ENCODE assay signal across 8 cellular contexts in the genomic region with DNA sequence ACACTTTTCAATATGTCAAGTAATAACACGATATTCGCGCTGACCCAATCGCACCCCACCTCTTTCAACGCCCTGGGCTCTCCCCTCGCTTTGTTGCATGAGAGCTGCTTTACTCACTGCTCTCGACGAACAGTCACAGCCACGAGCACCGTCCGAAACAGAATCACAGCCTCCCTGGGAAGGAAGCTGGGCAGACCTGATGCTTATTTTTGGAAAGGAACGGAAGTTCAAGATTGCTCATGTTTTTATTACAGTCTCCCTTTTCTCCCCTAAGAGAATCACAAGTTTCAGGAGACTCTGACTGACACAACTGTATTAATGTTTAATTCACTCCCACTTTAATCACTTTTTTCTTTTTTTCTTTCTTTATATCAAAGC.
DNase-seq lines count a peak whose midpoint lies in the region; ATAC-seq and TF ChIP-seq lines count a peak whose summit lies in the region.

No MANE protein-coding gene starts in this region.

- DNase-seq in SK-N-SH (no peak), hepatic stellate cell (ENCODE audit: low spot score) (peak; percentile 85), upper lobe of right lung (no peak), NCI-H1930 (lab: John Stamatoyannopoulos, UW) (no peak), SKM-1 treated with dmso at 0.1 percent for 144 hours (lab: John Stamatoyannopoulos, UW; ENCODE audit: unreplicated experiment) (no peak)
- DNase-seq in activated CD4-positive, alpha-beta T cell treated with anti-CD3 and anti-CD28 coated beads, Interleukin-2, amount 10 ng/mL, durations not matched to agents 7 days and 5 days: no peak

- peaks cover 3 to 10% of the 10 kb centered on the region in 2 experiments; a peak in 2 of 4 replicates for H3K4me1 ChIP-seq in SK-N-SH (ENCODE audit: control insufficient read depth in 1 of 2, insufficient read depth in 2 of 2, low read depth in 1 of 2, low read length in 1 of 2)
- H3K4me1 ChIP-seq in upper lobe of right lung: peaks cover 31% of the 10 kb centered on the region

- 87% methylated on average over 12 of the region's 12 CpGs for WGBS in SK-N-SH (ENCODE audit: low lambda C conversion rate)

- peaks cover 98% of the 10 kb centered on the region for H4K20me1 ChIP-seq in SK-N-SH (ENCODE audit: insufficient read depth)

- H3K79me2 ChIP-seq in SK-N-SH (ENCODE audit: insufficient read depth): peaks cover 94% of the 10 kb centered on the region

- H3K27ac Mint-ChIP-seq in activated CD4-positive, alpha-beta T cell treated with anti-CD3 and anti-CD28 coated beads, Interleukin-2, amount 10 ng/mL, durations not matched to agents 7 days and 5 days: peak overlapping the region; percentile 54

- no peaks in the 10 kb centered on the region for H3K27me3 ChIP-seq in SK-N-SH (ENCODE audit: insufficient read depth)
- H3K27me3 ChIP-seq in upper lobe of right lung: no peaks in the 10 kb centered on the region

- TF ChIP-seq CTCF in SK-N-SH (IDR thresholded peaks at IDR 0.05): no peak
- no peak for TF ChIP-seq CTCF in upper lobe of right lung (IDR thresholded peaks at IDR 0.05)

- H3K9me2 ChIP-seq in SK-N-SH: no peaks in the 10 kb centered on the region

- no peak overlapping the region for H3K9ac ChIP-seq in SK-N-SH

- TF ChIP-seq RAD21 in SK-N-SH (IDR thresholded peaks at IDR 0.05; ENCODE audit: low read length): no peak

- H3K4me2 ChIP-seq in SK-N-SH: 0 out of 2 replicates have a peak overlapping the region, but pooled peaks have one; percentile 8

- no peak overlapping the region for H2AFZ ChIP-seq in SK-N-SH (ENCODE audit: low read depth)

- H3K27ac ChIP-seq in SK-N-SH (ENCODE audit: low read depth in 2 of 2, low read length in 1 of 2): peak overlapping the region in 1 of 2 experiments; percentile 46; a peak in 2 of 4 replicates
- no peak overlapping the region for H3K27ac ChIP-seq in upper lobe of right lung

- no peaks in the 10 kb centered on the region for H3K27me3 Mint-ChIP-seq in activated CD4-positive, alpha-beta T cell treated with anti-CD3 and anti-CD28 coated beads, Interleukin-2, amount 10 ng/mL, durations not matched to agents 7 days and 5 days

- ATAC-seq in SK-N-SH treated with all-trans-retinoic acid at 6 μM for 48 hours (no peak), HG02981 (IDR thresholded peaks at IDR 0.05; ENCODE audit: unreplicated experiment) (peak; percentile 49), upper lobe of right lung (peak; percentile 62)

- peaks cover 14% of the 10 kb centered on the region for H3F3A ChIP-seq in SK-N-SH (replicated peaks; ENCODE audit: insufficient read depth)

- H3K36me3 ChIP-seq in SK-N-SH (replicated peaks in 1 of 2; ENCODE audit: control insufficient read depth in 1 of 2, insufficient read depth in 2 of 2, low read length in 1 of 2): peaks cover 0 to 10% of the 10 kb centered on the region in 2 experiments
- peaks cover 3% of the 10 kb centered on the region for H3K36me3 ChIP-seq in upper lobe of right lung

- H3K4me1 Mint-ChIP-seq in activated CD4-positive, alpha-beta T cell treated with anti-CD3 and anti-CD28 coated beads, Interleukin-2, amount 10 ng/mL, durations not matched to agents 7 days and 5 days: peaks cover 77% of the 10 kb centered on the region

- no peak overlapping the region for H3K4me3 ChIP-seq in SK-N-SH (ENCODE audit: low read depth in 2 of 2, low read length in 1 of 2)
- H3K4me3 ChIP-seq in upper lobe of right lung: no peak overlapping the region

- POLR2A ChIA-PET in SK-N-SH (lab: Yijun Ruan, JAX): no interaction called here
- POLR2A ChIA-PET in activated CD4-positive, alpha-beta T cell treated with anti-CD3 and anti-CD28 coated beads, Interleukin-2, amount 10 ng/mL, durations not matched to agents 7 days and 5 days (lab: Charles Lee): no interaction called here

- TF ChIP-seq EP300 in SK-N-SH (IDR thresholded peaks at IDR 0.05; ENCODE audit: borderline replicate concordance in 1 of 2, low read depth in 1 of 2, low read length in 1 of 2): no peak

- peaks cover 32% of the 10 kb centered on the region for H3K36me3 Mint-ChIP-seq in activated CD4-positive, alpha-beta T cell treated with anti-CD3 and anti-CD28 coated beads, Interleukin-2, amount 10 ng/mL, durations not matched to agents 7 days and 5 days (ENCODE audit: low read depth)

- intact Hi-C loops in upper lobe of right lung (cut with DNase I): no loop called here

- CTCF ChIA-PET in SK-N-SH (lab: Yijun Ruan, JAX): interaction anchor here (1.5 kb wide), 1 partner anchor 12 kb away, joined by 3 read pairs; no protein-coding TSS in a partner anchor
- CTCF ChIA-PET in activated CD4-positive, alpha-beta T cell treated with anti-CD3 and anti-CD28 coated beads, Interleukin-2, amount 10 ng/mL, durations not matched to agents 7 days and 5 days (lab: Charles Lee): interaction anchor here (0.8 to 1.4 kb wide), 6 partner anchors 9 to 113 kb away, joined by 3 to 7 read pairs (median 3); no protein-coding TSS in a partner anchor

- H3K9me3 Mint-ChIP-seq in activated CD4-positive, alpha-beta T cell treated with anti-CD3 and anti-CD28 coated beads, Interleukin-2, amount 10 ng/mL, durations not matched to agents 7 days and 5 days: no peaks in the 10 kb centered on the region

- H3K9me3 ChIP-seq in SK-N-SH: no peaks in the 10 kb centered on the region
- H3K9me3 ChIP-seq in upper lobe of right lung: no peaks in the 10 kb centered on the region

- peak overlapping the region; percentile 11 for H3K4me3 Mint-ChIP-seq in activated CD4-positive, alpha-beta T cell treated with anti-CD3 and anti-CD28 coated beads, Interleukin-2, amount 10 ng/mL, durations not matched to agents 7 days and 5 days

TF ChIP-seq in SK-N-SH, 30 proteins besides CTCF, POLR2A, EP300 and RAD21:
- TF ChIP-seq JUND (IDR thresholded peaks at IDR 0.05): no peak
- TF ChIP-seq, protein P1, sequence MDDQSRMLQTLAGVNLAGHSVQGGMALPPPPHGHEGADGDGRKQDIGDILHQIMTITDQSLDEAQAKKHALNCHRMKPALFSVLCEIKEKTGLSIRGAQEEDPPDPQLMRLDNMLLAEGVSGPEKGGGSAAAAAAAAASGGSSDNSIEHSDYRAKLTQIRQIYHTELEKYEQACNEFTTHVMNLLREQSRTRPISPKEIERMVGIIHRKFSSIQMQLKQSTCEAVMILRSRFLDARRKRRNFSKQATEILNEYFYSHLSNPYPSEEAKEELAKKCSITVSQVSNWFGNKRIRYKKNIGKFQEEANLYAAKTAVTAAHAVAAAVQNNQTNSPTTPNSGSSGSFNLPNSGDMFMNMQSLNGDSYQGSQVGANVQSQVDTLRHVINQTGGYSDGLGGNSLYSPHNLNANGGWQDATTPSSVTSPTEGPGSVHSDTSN (IDR thresholded peaks at IDR 0.05): no peak
- no peak for TF ChIP-seq MXI1 (IDR thresholded peaks at IDR 0.05; ENCODE audit: low read depth, low read length)
- no peak for TF ChIP-seq SIN3A (IDR thresholded peaks at IDR 0.05; ENCODE audit: borderline replicate concordance, low read depth, low read length)
- TF ChIP-seq POLR2AphosphoS5 (IDR thresholded peaks at IDR 0.05; ENCODE audit: low read depth, low read length): no peak

TF ChIP-seq in SK-N-SH treated with all-trans-retinoic acid at 6 μM for 48 hours, 23 proteins besides CTCF, POLR2A, EP300 and RAD21 (continues in another document):
- no peak for TF ChIP-seq ZNF8 (CRISPR knock-in tag; IDR thresholded peaks at IDR 0.05)
- TF ChIP-seq ARNTL (CRISPR knock-in tag; IDR thresholded peaks at IDR 0.05; ENCODE audit: borderline replicate concordance, low read depth): no peak
- TF ChIP-seq, protein P2, sequence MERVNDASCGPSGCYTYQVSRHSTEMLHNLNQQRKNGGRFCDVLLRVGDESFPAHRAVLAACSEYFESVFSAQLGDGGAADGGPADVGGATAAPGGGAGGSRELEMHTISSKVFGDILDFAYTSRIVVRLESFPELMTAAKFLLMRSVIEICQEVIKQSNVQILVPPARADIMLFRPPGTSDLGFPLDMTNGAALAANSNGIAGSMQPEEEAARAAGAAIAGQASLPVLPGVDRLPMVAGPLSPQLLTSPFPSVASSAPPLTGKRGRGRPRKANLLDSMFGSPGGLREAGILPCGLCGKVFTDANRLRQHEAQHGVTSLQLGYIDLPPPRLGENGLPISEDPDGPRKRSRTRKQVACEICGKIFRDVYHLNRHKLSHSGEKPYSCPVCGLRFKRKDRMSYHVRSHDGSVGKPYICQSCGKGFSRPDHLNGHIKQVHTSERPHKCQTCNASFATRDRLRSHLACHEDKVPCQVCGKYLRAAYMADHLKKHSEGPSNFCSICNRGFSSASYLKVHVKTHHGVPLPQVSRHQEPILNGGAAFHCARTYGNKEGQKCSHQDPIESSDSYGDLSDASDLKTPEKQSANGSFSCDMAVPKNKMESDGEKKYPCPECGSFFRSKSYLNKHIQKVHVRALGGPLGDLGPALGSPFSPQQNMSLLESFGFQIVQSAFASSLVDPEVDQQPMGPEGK (CRISPR knock-in tag; IDR thresholded peaks at IDR 0.05; ENCODE audit: borderline replicate concordance): no peak
- TF ChIP-seq PPARA (CRISPR knock-in tag; IDR thresholded peaks at IDR 0.05; ENCODE audit: borderline replicate concordance): no peak
- no peak for TF ChIP-seq ZFP30 (CRISPR knock-in tag; IDR thresholded peaks at IDR 0.05)
- TF ChIP-seq ESRRG (CRISPR knock-in tag; IDR thresholded peaks at IDR 0.05): no peak
- TF ChIP-seq TCF4 (CRISPR knock-in tag; IDR thresholded peaks at IDR 0.05; ENCODE audit: borderline replicate concordance): no peak
- no peak for TF ChIP-seq ZNF565 (CRISPR knock-in tag; conservative IDR thresholded peaks at IDR 0.05; ENCODE audit: low read depth)
- TF ChIP-seq ISL1 (CRISPR knock-in tag; IDR thresholded peaks at IDR 0.05): no peak
- TF ChIP-seq, protein P3, sequence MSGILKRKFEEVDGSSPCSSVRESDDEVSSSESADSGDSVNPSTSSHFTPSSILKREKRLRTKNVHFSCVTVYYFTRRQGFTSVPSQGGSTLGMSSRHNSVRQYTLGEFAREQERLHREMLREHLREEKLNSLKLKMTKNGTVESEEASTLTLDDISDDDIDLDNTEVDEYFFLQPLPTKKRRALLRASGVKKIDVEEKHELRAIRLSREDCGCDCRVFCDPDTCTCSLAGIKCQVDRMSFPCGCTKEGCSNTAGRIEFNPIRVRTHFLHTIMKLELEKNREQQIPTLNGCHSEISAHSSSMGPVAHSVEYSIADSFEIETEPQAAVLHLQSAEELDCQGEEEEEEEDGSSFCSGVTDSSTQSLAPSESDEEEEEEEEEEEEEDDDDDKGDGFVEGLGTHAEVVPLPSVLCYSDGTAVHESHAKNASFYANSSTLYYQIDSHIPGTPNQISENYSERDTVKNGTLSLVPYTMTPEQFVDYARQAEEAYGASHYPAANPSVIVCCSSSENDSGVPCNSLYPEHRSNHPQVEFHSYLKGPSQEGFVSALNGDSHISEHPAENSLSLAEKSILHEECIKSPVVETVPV (CRISPR knock-in tag; IDR thresholded peaks at IDR 0.05): no peak
- TF ChIP-seq GLIS3 (CRISPR knock-in tag; IDR thresholded peaks at IDR 0.05): no peak
